In genomic region chr19:15466851-15467733, GRCh38 we compare ENCODE assay signal across 8 cellular contexts. TPM values are rescaled to one million over a fixed set of nuclear protein-coding genes. Genes with fewer than 3 reads are reported as not detected.
A peak's percentile ranks its signal among the peaks of the same experiment; 100 is the strongest.
DNase-seq lines count a peak whose midpoint lies in the region; ATAC-seq and TF ChIP-seq lines count a peak whose summit lies in the region.

No MANE protein-coding gene starts in this region.

- no peaks in the 10 kb centered on the region for H3K9me2 ChIP-seq in PC-3 (replicated peaks; ENCODE audit: low read length)

- BruUV-seq in PC-3 (replicated peaks; lab: Mats Ljungman, UMichigan), result no TSS peak

- no peaks in the 10 kb centered on the region; a peak in 1 of 7 replicates for H3K36me3 Mint-ChIP-seq in H9 (ENCODE audit: insufficient read depth in 1 of 3, low read depth in 3 of 3)
- H3K36me3 Mint-ChIP-seq in activated naive CD4-positive, alpha-beta T cell treated with anti-CD3 and anti-CD28 coated beads, Interleukin-2, amount 50 U/mL, for 72 hours, result peaks cover 14 to 36% of the 10 kb centered on the region in 2 donors

- no peak overlapping the region for H3T11ph ChIP-seq in H9 (ENCODE audit: low read length)

- no peaks in the 10 kb centered on the region for H3K23me2 ChIP-seq in H9 (ENCODE audit: insufficient read length, low read depth, low read length, poor library complexity, severe bottlenecking)

- H3K4me3 ChIP-seq in PC-3 (ENCODE audit: low read length) (no peak overlapping the region), ascending aorta (no peak overlapping the region)

- no peak overlapping the region for H3K14ac ChIP-seq in H9 (ENCODE audit: insufficient read depth, low read length)

- H2BK12ac ChIP-seq in H9 (ENCODE audit: insufficient read length, low read depth, low read length), result no peak overlapping the region

- peaks cover 57% of the 10 kb centered on the region for H3K27me3 Mint-ChIP-seq in H9 (ENCODE audit: low read depth)

- H3K27ac ChIP-seq in H9 (ENCODE audit: insufficient read length, low read depth, low read length) (no peak overlapping the region), PC-3 (ENCODE audit: low read length) (peak overlapping the region; percentile 64), ascending aorta (no peak overlapping the region)

- DNase-seq in GF-D8 (lab: John Stamatoyannopoulos, UW) (peak; percentile 94), H9 (no peak), PC-3 (peak; percentile 89), inferior parietal cortex (ENCODE audit: extremely low spot score) (no peak), ascending aorta (ENCODE audit: low spot score in 2 of 2) (no peak), NCI-H2081 (lab: John Stamatoyannopoulos, UW) (no peak)
- peak; percentile 48 to 67 for DNase-seq in activated naive CD4-positive, alpha-beta T cell treated with anti-CD3 and anti-CD28 coated beads, Interleukin-2, amount 50 U/mL, for 72 hours (ENCODE audit: low spot score in 2 of 2)
- DNase-seq in stimulated activated CD4-positive, alpha-beta T cell treated with anti-CD3 and anti-CD28 coated beads, Interleukin-4, amount 100 ng/mL, for 24 hours, result peak; percentile 74

- H3K27ac Mint-ChIP-seq in H9, result no peak overlapping the region
- H3K27ac Mint-ChIP-seq in activated naive CD4-positive, alpha-beta T cell treated with anti-CD3 and anti-CD28 coated beads, Interleukin-2, amount 50 U/mL, for 72 hours, result peak overlapping the region; percentile 89 to 94

- H2BK5ac ChIP-seq in H9 (ENCODE audit: insufficient read length, low read length), result no peak overlapping the region

- H3K79me2 ChIP-seq in H9 (ENCODE audit: insufficient read depth, low read length) (no peaks in the 10 kb centered on the region), PC-3 (ENCODE audit: low read length) (no peaks in the 10 kb centered on the region)

- no peak overlapping the region for H2AK5ac ChIP-seq in H9 (ENCODE audit: insufficient read length, low read length)

- no peak overlapping the region for H4K5ac ChIP-seq in H9 (ENCODE audit: insufficient read length, low read depth, low read length)

- ATAC-seq in PC-3, result peak; percentile 86
- ATAC-seq in activated naive CD4-positive, alpha-beta T cell treated with anti-CD3 and anti-CD28 coated beads, Interleukin-2, amount 50 U/mL, for 72 hours, result peak; percentile 72 to 81

- H3K18ac ChIP-seq in H9 (ENCODE audit: insufficient read length, low read depth, low read length), result no peak overlapping the region

- TF ChIP-seq CTCF in H9 (conservative IDR thresholded peaks at IDR 0.05), result no peak
- no peak for TF ChIP-seq CTCF in PC-3 (conservative IDR thresholded peaks at IDR 0.05; ENCODE audit: low read depth, low read length)
- TF ChIP-seq CTCF in ascending aorta (IDR thresholded peaks at IDR 0.05), result no peak

- no peaks in the 10 kb centered on the region; the same call in 1 of the 2 replicates for H3K4me1 ChIP-seq in H9 (ENCODE audit: insufficient read depth, low read length)
- peaks cover 14% of the 10 kb centered on the region for H3K4me1 ChIP-seq in PC-3 (ENCODE audit: insufficient read depth, low read length)
- H3K4me1 ChIP-seq in ascending aorta, result peaks cover 0 to 5% of the 10 kb centered on the region in 2 donors

- 0 out of 2 replicates have a peak overlapping the region, but pooled peaks have one; percentile 13 for H2BK15ac ChIP-seq in H9 (ENCODE audit: low read depth, low read length)

- peaks cover 0 to 18% of the 10 kb centered on the region in 2 experiments; a peak in 3 of 5 replicates for H3K9me3 Mint-ChIP-seq in H9
- no peaks in the 10 kb centered on the region for H3K9me3 Mint-ChIP-seq in activated naive CD4-positive, alpha-beta T cell treated with anti-CD3 and anti-CD28 coated beads, Interleukin-2, amount 50 U/mL, for 72 hours

- no peak overlapping the region for H2BK120ac ChIP-seq in H9 (ENCODE audit: low read depth, low read length, poor library complexity, severe bottlenecking)

- H3K9ac ChIP-seq in H9 (ENCODE audit: extremely low read depth, insufficient read length, low read length) (no peak overlapping the region), PC-3 (ENCODE audit: low read length) (no peak overlapping the region)

- CTCF ChIA-PET in PC-3 (lab: Charles Lee), result interaction anchor here (0.7 kb wide), 1 partner anchor 79 kb away, joined by 4 read pairs; no protein-coding TSS in a partner anchor

- no peaks in the 10 kb centered on the region for H3K36me3 ChIP-seq in PC-3 (ENCODE audit: low read depth, low read length)
- no peaks in the 10 kb centered on the region for H3K36me3 ChIP-seq in ascending aorta

- no peaks in the 10 kb centered on the region for H3K79me1 ChIP-seq in H9 (ENCODE audit: insufficient read depth, low read depth, low read length, poor library complexity, severe bottlenecking)

- intact Hi-C loops in PC-3 (cut with micrococcal nuclease) (no loop called here), ascending aorta (cut with DNase I) (no loop called here)

- POLR2A ChIA-PET in PC-3 (lab: Charles Lee; ENCODE audit: unreplicated experiment), result interaction anchor here (0.5 kb wide), 1 partner anchor 272 kb away, joined by 10 read pairs; no protein-coding TSS in a partner anchor

- H3K56ac ChIP-seq in H9 (ENCODE audit: insufficient read length, low read depth, low read length), result no peak overlapping the region

- H4K20me1 ChIP-seq in H9 (ENCODE audit: control insufficient read depth, insufficient read depth, insufficient read length) (no peaks in the 10 kb centered on the region), PC-3 (ENCODE audit: low read length) (no peaks in the 10 kb centered on the region; the same call in 1 of the 2 replicates)

- H4K91ac ChIP-seq in H9 (ENCODE audit: insufficient read length, low read depth, low read length), result no peak overlapping the region

- H3K4ac ChIP-seq in H9 (ENCODE audit: low read depth, low read length), result no peak overlapping the region

- H2AFZ ChIP-seq in H9 (ENCODE audit: low read length), result no peak overlapping the region
- H2AFZ ChIP-seq in PC-3 (ENCODE audit: low read length), result no peak overlapping the region

- no CpG with 5 or more reads among the region's 8 CpGs for WGBS in H9 (ENCODE audit: extremely low coverage, insufficient read length, low lambda C conversion rate)

- H3K4me2 ChIP-seq in H9 (ENCODE audit: insufficient read depth, insufficient read length, low read length) (no peak overlapping the region), PC-3 (ENCODE audit: low read length) (peak overlapping the region; percentile 29)

- H3K9me3 ChIP-seq in H9 (ENCODE audit: control insufficient read depth, low read depth, low read length), result no peaks in the 10 kb centered on the region
- H3K9me3 ChIP-seq in PC-3 (ENCODE audit: low read length), result no peaks in the 10 kb centered on the region
- H3K9me3 ChIP-seq in ascending aorta, result no peaks in the 10 kb centered on the region

- 0 out of 4 replicates have a peak, but pooled peaks cover 0 to 2% of the 10 kb centered on the region in 2 experiments for H3K4me1 Mint-ChIP-seq in H9

- H2BK20ac ChIP-seq in H9 (ENCODE audit: low read depth, low read length, poor library complexity, severe bottlenecking), result no peak overlapping the region

- no peak overlapping the region for H3K23ac ChIP-seq in H9 (ENCODE audit: insufficient read length, low read depth, low read length)

- H3K27me3 ChIP-seq in H9 (ENCODE audit: insufficient read depth, low read length) (peaks cover 11% of the 10 kb centered on the region; the same call in 1 of the 2 replicates), PC-3 (ENCODE audit: low read length) (no peaks in the 10 kb centered on the region), ascending aorta (peaks cover 17% of the 10 kb centered on the region)

- H4K8ac ChIP-seq in H9 (replicated peaks; ENCODE audit: insufficient read length, low read depth, low read length), result no peak overlapping the region

- no peak overlapping the region for H3K4me3 Mint-ChIP-seq in H9

- no peaks in the 10 kb centered on the region for H3F3A ChIP-seq in PC-3 (ENCODE audit: low read length, unreplicated experiment)

RNA-seq across cellular contexts. Expression of gene RASAL3, which starts 2.7 kb away (rescaled TPM):
- total RNA-seq in H9 (2021), result 0.26 and 1.9 TPM in 2 replicates
- total RNA-seq in PC-3 (2014; rRNA removed), result not detected in 2 replicates
- 100 to 1,000 TPM in 1 of 2 donors, 10 to 100 TPM in 1; 64.5 to 101 TPM for total RNA-seq in activated naive CD4-positive, alpha-beta T cell treated with anti-CD3 and anti-CD28 coated beads, Interleukin-2, amount 50 U/mL, for 72 hours
- 4.4 TPM for total RNA-seq in ascending aorta

RNA-seq across cellular contexts. Expression of gene PGLYRP2, which starts 12.2 kb away (rescaled TPM):
- total RNA-seq in H9 (2021), result not detected in 2 replicates
- total RNA-seq in PC-3 (2014; rRNA removed), result not detected in 2 replicates
- total RNA-seq in activated naive CD4-positive, alpha-beta T cell treated with anti-CD3 and anti-CD28 coated beads, Interleukin-2, amount 50 U/mL, for 72 hours, result under 1 TPM; 0.09 to 0.29 TPM
- not detected for total RNA-seq in ascending aorta

RNA-seq across cellular contexts. Expression of gene WIZ, which starts 17.3 kb away (rescaled TPM):
- total RNA-seq in H9 (2021), result 33.3 and 33.6 TPM in 2 replicates
- total RNA-seq in PC-3 (2014; rRNA removed), result 30.9 and 35.1 TPM in 2 replicates
- 10 to 100 TPM; 18.4 to 19.8 TPM for total RNA-seq in activated naive CD4-positive, alpha-beta T cell treated with anti-CD3 and anti-CD28 coated beads, Interleukin-2, amount 50 U/mL, for 72 hours
- 90.4 TPM for total RNA-seq in ascending aorta

RNA-seq across cellular contexts. Expression of gene CYP4F22, which starts 41.2 kb away (rescaled TPM):
- not detected in 2 replicates for total RNA-seq in H9 (2021)
- 0.07 TPM in 1 of 2 replicates, not detected in the other for total RNA-seq in PC-3 (2014; rRNA removed)
- under 1 TPM in 1 of 2 donors, not detected in 1; 0.72 TPM for total RNA-seq in activated naive CD4-positive, alpha-beta T cell treated with anti-CD3 and anti-CD28 coated beads, Interleukin-2, amount 50 U/mL, for 72 hours
- not detected for total RNA-seq in ascending aorta

RNA-seq across cellular contexts. Expression of gene AKAP8L, which starts 48.3 kb away (rescaled TPM):
- total RNA-seq in H9 (2021) (110 and 123 TPM in 2 replicates), PC-3 (2014; rRNA removed) (97.9 and 137 TPM in 2 replicates), ascending aorta (143 TPM)
- 100 to 1,000 TPM in 1 of 2 donors, 10 to 100 TPM in 1; 70.9 to 114 TPM for total RNA-seq in activated naive CD4-positive, alpha-beta T cell treated with anti-CD3 and anti-CD28 coated beads, Interleukin-2, amount 50 U/mL, for 72 hours

Comparison
In these comparisons a context has a peak if more than half of its experiments do, and no peak if none do; other contexts are left out.
1. DNase-seq: peak in GF-D8 (single experiment), PC-3 (single experiment), activated naive CD4-positive, alpha-beta T cell treated with anti-CD3 and anti-CD28 coated beads, Interleukin-2, amount 50 U/mL, for 72 hours (2 of 2) and stimulated activated CD4-positive, alpha-beta T cell treated with anti-CD3 and anti-CD28 coated beads, Interleukin-4, amount 100 ng/mL, for 24 hours (single experiment); none in H9 (single experiment), inferior parietal cortex (single experiment), ascending aorta (0 of 2) and NCI-H2081 (0 of 2).
2. H3K27ac Mint-ChIP-seq: peak in activated naive CD4-positive, alpha-beta T cell treated with anti-CD3 and anti-CD28 coated beads, Interleukin-2, amount 50 U/mL, for 72 hours (2 of 2); none in H9 (0 of 3).
3. RNA of gene RASAL3, which starts 2.7 kb away (total RNA-seq): 64.5 to 101 TPM in activated naive CD4-positive, alpha-beta T cell treated with anti-CD3 and anti-CD28 coated beads, Interleukin-2, amount 50 U/mL, for 72 hours; 4.4 TPM in ascending aorta (single experiment), 0.26 to 1.9 TPM in H9 and not detected in PC-3; every median in the first group is over 10 times any median in the second.